ENCODE assay signal across 14 cellular contexts in the genomic region with DNA sequence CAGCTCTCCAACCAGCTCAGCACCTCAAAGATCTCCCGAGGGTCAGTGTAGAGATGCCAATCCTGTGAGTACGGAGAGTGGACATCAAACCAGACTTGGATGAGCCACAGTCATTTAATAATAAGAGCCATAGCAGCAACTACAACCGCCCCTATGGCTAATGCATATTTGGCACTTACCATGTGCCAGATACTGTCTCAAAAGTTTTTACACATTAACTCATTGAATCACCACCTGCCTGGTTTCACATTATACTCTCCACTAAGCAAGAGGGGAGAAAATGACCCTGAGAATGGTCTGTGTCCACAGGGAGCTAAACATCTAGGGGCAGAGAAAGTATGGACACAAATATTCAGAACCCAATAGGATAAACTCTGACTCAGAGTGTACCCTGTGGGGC. TPM values are rescaled to one million over a fixed set of nuclear protein-coding genes. Genes with fewer than 3 reads are reported as not detected.
DNase-seq lines count a peak whose midpoint lies in the region; ATAC-seq and TF ChIP-seq lines count a peak whose summit lies in the region.
"Had no signal": no experiment of that assay in that cellular context is flagged by ENCODE, and none has a peak within 500 bp of the region (broad histone marks: within the 10 kb centered on the region; RNA-seq: fewer than 3 reads in every experiment).

No MANE protein-coding gene starts in this region.

- no peaks in the 10 kb centered on the region for H3K9me3 ChIP-seq in ovary

- no peaks in the 10 kb centered on the region for H3K27me3 Mint-ChIP-seq in activated naive CD4-positive, alpha-beta T cell treated with anti-CD3 and anti-CD28 coated beads, Interleukin-2, amount 10 ng/mL, durations not matched to agents 7 days and 5 days
- no peaks in the 10 kb centered on the region for H3K27me3 Mint-ChIP-seq in activated CD8-positive, alpha-beta T cell treated with anti-CD3 and anti-CD28 coated beads for 36 hours
- peaks cover 23% of the 10 kb centered on the region for H3K27me3 Mint-ChIP-seq in glutamatergic neuron (ENCODE audit: unreplicated experiment)
- no peaks in the 10 kb centered on the region for H3K27me3 Mint-ChIP-seq in stimulated activated naive CD8-positive, alpha-beta T cell treated with anti-CD3 and anti-CD28 coated beads, Interleukin-15, amount 100 ng/mL, for 72 hours

- CTCF ChIA-PET in activated naive CD4-positive, alpha-beta T cell treated with anti-CD3 and anti-CD28 coated beads, Interleukin-2, amount 10 ng/mL, durations not matched to agents 7 days and 5 days (lab: Charles Lee): interaction anchor here (0.9 to 5.6 kb wide), 6 partner anchors 10 to 124 kb away, joined by 3 to 70 read pairs (median 5); no protein-coding TSS in a partner anchor
- CTCF ChIA-PET in activated CD8-positive, alpha-beta T cell treated with anti-CD3 and anti-CD28 coated beads for 36 hours (lab: Charles Lee): interaction anchor here (1.0 to 9.4 kb wide), 9 partner anchors 11 to 144 kb away, joined by 3 to 98 read pairs (median 5); partner anchors contain the start of genes ANKZF1, ATG9A, GLB1L and NHEJ1

- peaks cover 33% of the 10 kb centered on the region for H3K36me3 Mint-ChIP-seq in activated naive CD4-positive, alpha-beta T cell treated with anti-CD3 and anti-CD28 coated beads, Interleukin-2, amount 10 ng/mL, durations not matched to agents 7 days and 5 days
- H3K36me3 Mint-ChIP-seq in activated CD8-positive, alpha-beta T cell treated with anti-CD3 and anti-CD28 coated beads for 36 hours (ENCODE audit: low read depth): peaks cover 17% of the 10 kb centered on the region
- no peaks in the 10 kb centered on the region for H3K36me3 Mint-ChIP-seq in glutamatergic neuron (ENCODE audit: unreplicated experiment)

- H3K27ac ChIP-seq in ovary: no peak overlapping the region

- 84 to 88% (median 85%) methylated on average over 3 of the region's 3 CpGs for WGBS in ovary, 3 donors

- peaks cover 35% of the 10 kb centered on the region for H3K4me1 Mint-ChIP-seq in activated naive CD4-positive, alpha-beta T cell treated with anti-CD3 and anti-CD28 coated beads, Interleukin-2, amount 10 ng/mL, durations not matched to agents 7 days and 5 days
- H3K4me1 Mint-ChIP-seq in activated CD8-positive, alpha-beta T cell treated with anti-CD3 and anti-CD28 coated beads for 36 hours (ENCODE audit: low read depth): peaks cover 39% of the 10 kb centered on the region
- peaks cover 14% of the 10 kb centered on the region for H3K4me1 Mint-ChIP-seq in glutamatergic neuron (ENCODE audit: low read depth, unreplicated experiment)
- H3K4me1 Mint-ChIP-seq in stimulated activated naive CD8-positive, alpha-beta T cell treated with anti-CD3 and anti-CD28 coated beads, Interleukin-15, amount 100 ng/mL, for 72 hours: peaks cover 38% of the 10 kb centered on the region

- no peak overlapping the region for H3K4me3 ChIP-seq in ovary

- intact Hi-C loops in activated CD8-positive, alpha-beta T cell treated with anti-CD3 and anti-CD28 coated beads for 36 hours (cut with micrococcal nuclease): loop anchor here (5.0 kb wide), 1 partner anchor 33 kb away; the partner anchor contains the start of gene ZFAND2B
- intact Hi-C loops in ovary (cut with DNase I): loop anchor here in 1 of 4 donors (10.0 kb wide), 1 partner anchor 1159 kb away; no protein-coding TSS in a partner anchor

- POLR2A ChIA-PET in activated CD8-positive, alpha-beta T cell treated with anti-CD3 and anti-CD28 coated beads for 36 hours (lab: Charles Lee): interaction anchor here (0.6 to 2.8 kb wide), 7 partner anchors 8 to 586 kb away, joined by 3 to 7 read pairs (median 3); partner anchors contain the start of genes ANKZF1 and ATG9A

- peaks cover 8% of the 10 kb centered on the region for H3K4me1 ChIP-seq in ovary (ENCODE audit: insufficient read depth)

- no peak for TF ChIP-seq CTCF in activated CD8-positive, alpha-beta T cell treated with anti-CD3 and anti-CD28 coated beads for 36 hours (IDR thresholded peaks at IDR 0.05)
- TF ChIP-seq CTCF in glutamatergic neuron (IDR thresholded peaks at IDR 0.05; ENCODE audit: partially characterized antibody, unreplicated experiment) (no peak), ovary (IDR thresholded peaks at IDR 0.05) (no peak)

- TF ChIP-seq POLR2A in ovary (IDR thresholded peaks at IDR 0.05): no peak

- DNase-seq in activated naive CD4-positive, alpha-beta T cell treated with anti-CD3 and anti-CD28 coated beads, Interleukin-2, amount 10 ng/mL, durations not matched to agents 7 days and 5 days: no peak
- DNase-seq in activated naive CD4-positive, alpha-beta T cell (lab: John Stamatoyannopoulos, UW): no peak
- DNase-seq in activated CD8-positive, alpha-beta T cell treated with anti-CD3 and anti-CD28 coated beads for 36 hours: no peak
- no peak for DNase-seq in glutamatergic neuron
- no peak for DNase-seq in stimulated activated naive CD8-positive, alpha-beta T cell treated with anti-CD3 and anti-CD28 coated beads, Interleukin-15, amount 100 ng/mL, for 72 hours
- DNase-seq in cerebellar cortex (ENCODE audit: low spot score): no peak
- no peak for DNase-seq in ovary
- DNase-seq: DMS53; NCI-H1436 treated with DMSO at 0.1 percent for 48 hours; NCI-H446; stimulated activated CD4-positive, alpha-beta T cell treated with anti-CD3 and anti-CD28 coated beads, Interleukin-2, amount 100 ng/mL, for 48 hours; trophoblast cell had no signal

- H3K36me3 ChIP-seq in ovary: no peaks in the 10 kb centered on the region

- no peak for TF ChIP-seq EP300 in ovary (IDR thresholded peaks at IDR 0.05)

- no peak overlapping the region for H3K27ac Mint-ChIP-seq in activated naive CD4-positive, alpha-beta T cell treated with anti-CD3 and anti-CD28 coated beads, Interleukin-2, amount 10 ng/mL, durations not matched to agents 7 days and 5 days
- no peak overlapping the region for H3K27ac Mint-ChIP-seq in activated CD8-positive, alpha-beta T cell treated with anti-CD3 and anti-CD28 coated beads for 36 hours
- H3K27ac Mint-ChIP-seq in glutamatergic neuron (ENCODE audit: unreplicated experiment): peak overlapping the region; percentile 36
- H3K27ac Mint-ChIP-seq in stimulated activated naive CD8-positive, alpha-beta T cell treated with anti-CD3 and anti-CD28 coated beads, Interleukin-15, amount 100 ng/mL, for 72 hours: peak overlapping the region; percentile 12 to 76

- ATAC-seq in activated CD8-positive, alpha-beta T cell treated with anti-CD3 and anti-CD28 coated beads for 36 hours: no peak
- no peak for ATAC-seq in stimulated activated naive CD8-positive, alpha-beta T cell treated with anti-CD3 and anti-CD28 coated beads, Interleukin-15, amount 100 ng/mL, for 72 hours
- no peak for ATAC-seq in GM21515 (IDR thresholded peaks at IDR 0.05; ENCODE audit: unreplicated experiment)
- ATAC-seq: sciatic nerve had no signal

- no peaks in the 10 kb centered on the region for H3K9me3 Mint-ChIP-seq in activated naive CD4-positive, alpha-beta T cell treated with anti-CD3 and anti-CD28 coated beads, Interleukin-2, amount 10 ng/mL, durations not matched to agents 7 days and 5 days
- no peaks in the 10 kb centered on the region for H3K9me3 Mint-ChIP-seq in activated CD8-positive, alpha-beta T cell treated with anti-CD3 and anti-CD28 coated beads for 36 hours
- H3K9me3 Mint-ChIP-seq in glutamatergic neuron (ENCODE audit: unreplicated experiment): peaks cover 23% of the 10 kb centered on the region
- H3K9me3 Mint-ChIP-seq in stimulated activated naive CD8-positive, alpha-beta T cell treated with anti-CD3 and anti-CD28 coated beads, Interleukin-15, amount 100 ng/mL, for 72 hours: no peaks in the 10 kb centered on the region

- peak overlapping the region; percentile 37 for H3K4me3 Mint-ChIP-seq in activated naive CD4-positive, alpha-beta T cell treated with anti-CD3 and anti-CD28 coated beads, Interleukin-2, amount 10 ng/mL, durations not matched to agents 7 days and 5 days
- H3K4me3 Mint-ChIP-seq in activated CD8-positive, alpha-beta T cell treated with anti-CD3 and anti-CD28 coated beads for 36 hours: peak overlapping the region; percentile 33
- H3K4me3 Mint-ChIP-seq in glutamatergic neuron (ENCODE audit: unreplicated experiment): peak overlapping the region; percentile 55
- H3K4me3 Mint-ChIP-seq in stimulated activated naive CD8-positive, alpha-beta T cell treated with anti-CD3 and anti-CD28 coated beads, Interleukin-15, amount 100 ng/mL, for 72 hours: peak overlapping the region in 1 of 2 donors; percentile 25

- H3K27me3 ChIP-seq in ovary: no peaks in the 10 kb centered on the region

RNA-seq across cellular contexts. Expression of gene CNPPD1, which starts 2.6 kb away (rescaled TPM):
- 10 to 100 TPM; 38.6 to 38.7 TPM for total RNA-seq in activated CD8-positive, alpha-beta T cell treated with anti-CD3 and anti-CD28 coated beads for 36 hours
- total RNA-seq in glutamatergic neuron (ENCODE audit: unreplicated experiment) (61.5 TPM), ovary (10 to 100 TPM; 29.7 to 68.2 (median 62.8) TPM)
- polyA plus RNA-seq in ovary: 10 to 100 TPM; 27.1 to 46.7 TPM

RNA-seq across cellular contexts. Expression of gene RETREG2, which starts 3.9 kb away (rescaled TPM):
- 10 to 100 TPM; 63.8 to 67.8 TPM for total RNA-seq in activated CD8-positive, alpha-beta T cell treated with anti-CD3 and anti-CD28 coated beads for 36 hours
- total RNA-seq in glutamatergic neuron (ENCODE audit: unreplicated experiment) (167 TPM), ovary (100 to 1,000 TPM in 3 of 7 donors, 10 to 100 TPM in 4; 40.9 to 106 (median 95.6) TPM)
- polyA plus RNA-seq in ovary: 100 to 1,000 TPM in 1 of 2 donors, 10 to 100 TPM in 1; 74.4 to 110 TPM

RNA-seq across cellular contexts. Expression of gene SLC23A3, which starts 4.3 kb away (rescaled TPM):
- 1 to 10 TPM; 1.1 to 1.6 TPM for total RNA-seq in activated CD8-positive, alpha-beta T cell treated with anti-CD3 and anti-CD28 coated beads for 36 hours
- total RNA-seq in glutamatergic neuron (ENCODE audit: unreplicated experiment): 1.1 TPM
- 1 to 10 TPM in 6 of 7 donors, under 1 TPM in 1; 0.84 to 4.5 (median 1.7) TPM for total RNA-seq in ovary
- 1 to 10 TPM in 1 of 2 donors, under 1 TPM in 1; 0.81 to 1.1 TPM for polyA plus RNA-seq in ovary

RNA-seq across cellular contexts. Expression of gene NHEJ1, which starts 13.5 kb away (rescaled TPM):
- total RNA-seq in activated CD8-positive, alpha-beta T cell treated with anti-CD3 and anti-CD28 coated beads for 36 hours: 10 to 100 TPM; 22.4 to 26.3 TPM
- total RNA-seq in glutamatergic neuron (ENCODE audit: unreplicated experiment) (24.8 TPM), ovary (10 to 100 TPM; 14.7 to 19.1 (median 17.1) TPM)
- 10 to 100 TPM; 10.8 to 23.1 TPM for polyA plus RNA-seq in ovary

RNA-seq across cellular contexts. Expression of gene ZFAND2B, which starts 32.4 kb away (rescaled TPM):
- total RNA-seq in activated CD8-positive, alpha-beta T cell treated with anti-CD3 and anti-CD28 coated beads for 36 hours: 10 to 100 TPM; 31.3 to 33.3 TPM
- 49.5 TPM for total RNA-seq in glutamatergic neuron (ENCODE audit: unreplicated experiment)
- 10 to 100 TPM; 22.4 to 45.6 (median 33.9) TPM for total RNA-seq in ovary
- 10 to 100 TPM; 14.3 to 31.1 TPM for polyA plus RNA-seq in ovary

Comparison
In these comparisons a context has a peak if more than half of its experiments do, and no peak if none do; other contexts are left out.
1. H3K27ac Mint-ChIP-seq: peak in glutamatergic neuron (single experiment) and stimulated activated naive CD8-positive, alpha-beta T cell treated with anti-CD3 and anti-CD28 coated beads, Interleukin-15, amount 100 ng/mL, for 72 hours (2 of 2); none in activated naive CD4-positive, alpha-beta T cell treated with anti-CD3 and anti-CD28 coated beads, Interleukin-2, amount 10 ng/mL, durations not matched to agents 7 days and 5 days (single experiment) and activated CD8-positive, alpha-beta T cell treated with anti-CD3 and anti-CD28 coated beads for 36 hours (single experiment).